ENCODE assay signal across 8 cellular contexts in genomic region chr17:44628234-44629188, GRCh38. TPM values are rescaled to one million over a fixed set of nuclear protein-coding genes. Genes with fewer than 3 reads are reported as not detected.
DNase-seq lines count a peak whose midpoint lies in the region; ATAC-seq and TF ChIP-seq lines count a peak whose summit lies in the region.

No MANE protein-coding gene starts in this region.

- H3K36me3 Mint-ChIP-seq in activated T-cell treated with anti-CD3 and anti-CD28 coated beads, Interleukin-2, amount 50 U/mL, for 24 hours (ENCODE audit: low read depth): no peaks in the 10 kb centered on the region

- peak overlapping the region; percentile 25 for H2AFZ ChIP-seq in neural cell (ENCODE audit: low read depth, low read length)

- H3F3A ChIP-seq in neural cell (ENCODE audit: insufficient read depth, low read length, poor library complexity, severe bottlenecking): no peaks in the 10 kb centered on the region

- H3K27me3 ChIP-seq in neural cell (ENCODE audit: insufficient read depth, low read depth, low read length): no peaks in the 10 kb centered on the region

- ATAC-seq in HG02759 (IDR thresholded peaks at IDR 0.05; ENCODE audit: unreplicated experiment): no peak

- H3K4me1 Mint-ChIP-seq in activated T-cell treated with anti-CD3 and anti-CD28 coated beads, Interleukin-2, amount 50 U/mL, for 24 hours (ENCODE audit: low read depth): no peaks in the 10 kb centered on the region

- H3K36me3 ChIP-seq in neural cell (ENCODE audit: insufficient read depth, low read length): no peaks in the 10 kb centered on the region

- no peak overlapping the region for H3K4me2 ChIP-seq in neural cell (ENCODE audit: low read length)

- no peaks in the 10 kb centered on the region for H4K20me1 ChIP-seq in neural cell (ENCODE audit: insufficient read depth)

- TF ChIP-seq EP300 in neural cell (conservative IDR thresholded peaks at IDR 0.05; ENCODE audit: poor library complexity, severe bottlenecking): no peak

- no peaks in the 10 kb centered on the region for H3K9me3 ChIP-seq in neural cell (ENCODE audit: low read length)

- H3K27me3 Mint-ChIP-seq in activated T-cell treated with anti-CD3 and anti-CD28 coated beads, Interleukin-2, amount 50 U/mL, for 24 hours: peaks cover 24% of the 10 kb centered on the region

- H3K27ac ChIP-seq in neural cell (ENCODE audit: low read length): no peak overlapping the region

- DNase-seq in EH (ENCODE audit: low read depth) (peak; percentile 25), NCI-H82 treated with DMSO at 0.1 percent for 48 hours (lab: John Stamatoyannopoulos, UW; ENCODE audit: unreplicated experiment) (peak; percentile 88), fibroblast of gingiva (ENCODE audit: low read depth) (peak; percentile 80), SIG-M5 (lab: John Stamatoyannopoulos, UW) (no peak)
- no peak for DNase-seq in stimulated activated naive CD4-positive, alpha-beta T cell (lab: John Stamatoyannopoulos, UW)
- DNase-seq in activated T-cell treated with anti-CD3 and anti-CD28 coated beads, Interleukin-2, amount 50 U/mL, for 24 hours: no peak

- H3K27ac Mint-ChIP-seq in activated T-cell treated with anti-CD3 and anti-CD28 coated beads, Interleukin-2, amount 50 U/mL, for 24 hours: no peak overlapping the region

- no peaks in the 10 kb centered on the region for H3K9me2 ChIP-seq in neural cell (ENCODE audit: insufficient read depth, low read length)

- H3K4me3 ChIP-seq in neural cell (ENCODE audit: low read length): no peak overlapping the region

- no peak overlapping the region for H3K9ac ChIP-seq in neural cell (ENCODE audit: low read length)

- no peak for TF ChIP-seq CTCF in neural cell (IDR thresholded peaks at IDR 0.05; ENCODE audit: poor library complexity, severe bottlenecking)

- H3K79me2 ChIP-seq in neural cell (replicated peaks; ENCODE audit: insufficient read depth, low read length): no peaks in the 10 kb centered on the region

- H3K4me3 Mint-ChIP-seq in activated T-cell treated with anti-CD3 and anti-CD28 coated beads, Interleukin-2, amount 50 U/mL, for 24 hours: no peak overlapping the region

- peak; percentile 20 for TF ChIP-seq RAD21 in neural cell (conservative IDR thresholded peaks at IDR 0.05)

- no peaks in the 10 kb centered on the region for H3K9me3 Mint-ChIP-seq in activated T-cell treated with anti-CD3 and anti-CD28 coated beads, Interleukin-2, amount 50 U/mL, for 24 hours

TF ChIP-seq in neural cell, 6 proteins besides CTCF, POLR2A, EP300 and RAD21:
- TF ChIP-seq REST (IDR thresholded peaks at IDR 0.05; ENCODE audit: borderline replicate concordance) (no peak), POLR2AphosphoS5 (IDR thresholded peaks at IDR 0.05) (no peak), TAF1 (IDR thresholded peaks at IDR 0.05; ENCODE audit: low read depth) (no peak), SMC3 (conservative IDR thresholded peaks at IDR 0.05; ENCODE audit: poor library complexity) (no peak)

RNA-seq across cellular contexts. Expression of gene MEIOC, which starts 27.8 kb away (rescaled TPM):
- not detected in 2 replicates for polyA plus RNA-seq in neural cell
- polyA minus RNA-seq in neural cell: 0.24 and 0.69 TPM in 2 replicates

Comparison
In these comparisons a context has a peak if more than half of its experiments do, and no peak if none do; other contexts are left out.
1. DNase-seq: peak in EH (single experiment), NCI-H82 treated with DMSO at 0.1 percent for 48 hours (single experiment) and fibroblast of gingiva (single experiment); none in SIG-M5 (single experiment), stimulated activated naive CD4-positive, alpha-beta T cell (0 of 6) and activated T-cell treated with anti-CD3 and anti-CD28 coated beads, Interleukin-2, amount 50 U/mL, for 24 hours (single experiment).